12 cellular contexts compared by ENCODE assay signal in genomic region chr9:133419005-133419404, GRCh38. TPM values are rescaled to one million over a fixed set of nuclear protein-coding genes. Genes with fewer than 3 reads are reported as not detected.
DNase-seq lines count a peak whose midpoint lies in the region; ATAC-seq and TF ChIP-seq lines count a peak whose summit lies in the region.
"Had no signal": no experiment of that assay in that cellular context is flagged by ENCODE, and none has a peak within 500 bp of the region (broad histone marks: within the 10 kb centered on the region; RNA-seq: fewer than 3 reads in every experiment).

No MANE protein-coding gene starts in this region.

- H3K9me3 Mint-ChIP-seq in activated B cell treated with CpG ODN at 0.5 μM for 24 hours (peaks cover 3% of the 10 kb centered on the region), type B pancreatic cell (no peaks in the 10 kb centered on the region)

- H3K4me1 ChIP-seq in left ventricle myocardium inferior, result peaks cover 36% of the 10 kb centered on the region

- H3K27me3 Mint-ChIP-seq in activated B cell treated with CpG ODN at 0.5 μM for 24 hours (no peaks in the 10 kb centered on the region), type B pancreatic cell (no peaks in the 10 kb centered on the region)

- ATAC-seq in Right ventricle myocardium inferior (no peak), activated B cell treated with CpG ODN at 0.5 μM for 24 hours (ENCODE audit: low read depth) (no peak), GM21825 (IDR thresholded peaks at IDR 0.05; ENCODE audit: unreplicated experiment) (no peak)
- ATAC-seq: activated CD4-positive, CD25-positive, alpha-beta regulatory T cell treated with anti-CD3 and anti-CD28 coated beads, Interleukin-2, amount 50 U/mL, for 24 hours had no signal

- H3K27ac Mint-ChIP-seq in activated B cell treated with CpG ODN at 0.5 μM for 24 hours (peak overlapping the region; percentile 91), type B pancreatic cell (peak overlapping the region; percentile 89)

- no peak overlapping the region for H3K27ac ChIP-seq in left ventricle myocardium inferior (replicated peaks)

- peak overlapping the region; percentile 98 for H3K4me3 ChIP-seq in left ventricle myocardium inferior
- peak overlapping the region; percentile 78 for H3K4me3 ChIP-seq in iPS-11a (ENCODE audit: low read depth, low read length)

- H3K36me3 Mint-ChIP-seq in activated B cell treated with CpG ODN at 0.5 μM for 24 hours (ENCODE audit: low read depth) (peaks cover 19% of the 10 kb centered on the region), type B pancreatic cell (peaks cover 4% of the 10 kb centered on the region)

- CTCF ChIA-PET in activated B cell treated with CpG ODN at 0.5 μM for 24 hours (lab: Charles Lee), result no interaction called here

- TF ChIP-seq CTCF in left ventricle myocardium inferior (IDR thresholded peaks at IDR 0.05; ENCODE audit: borderline replicate concordance) (no peak), activated B cell treated with CpG ODN at 0.5 μM for 24 hours (IDR thresholded peaks at IDR 0.05) (no peak), type B pancreatic cell (conservative IDR thresholded peaks at IDR 0.05) (no peak)

- H3K27me3 ChIP-seq in left ventricle myocardium inferior (ENCODE audit: low read depth), result no peaks in the 10 kb centered on the region

- H3K4me1 Mint-ChIP-seq in activated B cell treated with CpG ODN at 0.5 μM for 24 hours (peaks cover 70% of the 10 kb centered on the region), type B pancreatic cell (ENCODE audit: unreplicated experiment) (peaks cover 26% of the 10 kb centered on the region)

- POLR2A ChIA-PET in activated B cell treated with CpG ODN at 0.5 μM for 24 hours (lab: Charles Lee), result interaction anchor here (0.6 to 2.1 kb wide), 7 partner anchors 22 to 71 kb away, joined by 3 to 12 read pairs (median 4); partner anchors contain the start of genes CACFD1, MED22, RPL7A and SLC2A6

- peaks cover 15% of the 10 kb centered on the region for H3K36me3 ChIP-seq in left ventricle myocardium inferior

- DNase-seq in left ventricle myocardium inferior (no peak), Right ventricle myocardium inferior (ENCODE audit: missing footprints) (no peak), activated B cell treated with CpG ODN at 0.5 μM for 24 hours (no peak), type B pancreatic cell (ENCODE audit: extremely low spot score, unreplicated experiment) (no peak), glomerular visceral epithelial cell (ENCODE audit: extremely low spot score) (no peak), dermis blood vessel endothelial cell (no peak)
- DNase-seq: cortex of kidney, NCI-H345 had no signal

- intact Hi-C loops in left ventricle myocardium inferior (cut with micrococcal nuclease) (no loop called here), Right ventricle myocardium inferior (cut with DNase I) (loop anchor here (5.0 to 10.0 kb wide), 3 partner anchors 42 to 306 kb away; partner anchors contain the start of genes SLC2A6, STKLD1 and SURF4), activated B cell treated with CpG ODN at 0.5 μM for 24 hours (cut with micrococcal nuclease) (no loop called here)

- no peaks in the 10 kb centered on the region for H3K9me3 ChIP-seq in left ventricle myocardium inferior (replicated peaks)

- H3K4me3 Mint-ChIP-seq in activated B cell treated with CpG ODN at 0.5 μM for 24 hours, result peak overlapping the region; percentile 90
- peak overlapping the region; percentile 93 for H3K4me3 Mint-ChIP-seq in type B pancreatic cell

RNA-seq across cellular contexts. Expression of gene REXO4, which starts 1.2 kb away (rescaled TPM):
- total RNA-seq in left ventricle myocardium inferior (16.5 TPM), Right ventricle myocardium inferior (18.7 TPM), activated B cell treated with CpG ODN at 0.5 μM for 24 hours (31.6 and 33.3 TPM in 2 replicates), type B pancreatic cell (ENCODE audit: low replicate concordance) (26.5 and 28.9 TPM in 2 replicates), dermis blood vessel endothelial cell (16.2 and 26.9 TPM in 2 replicates)

RNA-seq across cellular contexts. Expression of gene ADAMTS13, which starts 3.2 kb away (rescaled TPM):
- total RNA-seq in left ventricle myocardium inferior, result 3.1 TPM
- total RNA-seq in Right ventricle myocardium inferior, result 3.6 TPM
- total RNA-seq in activated B cell treated with CpG ODN at 0.5 μM for 24 hours, result 1.9 TPM in 2 replicates
- 4.4 and 12.9 TPM in 2 replicates for total RNA-seq in type B pancreatic cell (ENCODE audit: low replicate concordance)
- 0.84 and 1.0 TPM in 2 replicates for total RNA-seq in dermis blood vessel endothelial cell

RNA-seq across cellular contexts. Expression of gene CACFD1, which starts 40.8 kb away (rescaled TPM):
- total RNA-seq in left ventricle myocardium inferior (11.5 TPM), Right ventricle myocardium inferior (13.9 TPM), activated B cell treated with CpG ODN at 0.5 μM for 24 hours (13.8 and 15.0 TPM in 2 replicates), type B pancreatic cell (ENCODE audit: low replicate concordance) (45.6 and 51.9 TPM in 2 replicates), dermis blood vessel endothelial cell (12.8 and 21.4 TPM in 2 replicates)

RNA-seq across cellular contexts. Expression of gene STKLD1, which starts 42.8 kb away (rescaled TPM):
- total RNA-seq in left ventricle myocardium inferior (not detected), Right ventricle myocardium inferior (0.27 TPM), activated B cell treated with CpG ODN at 0.5 μM for 24 hours (0.37 and 0.44 TPM in 2 replicates), type B pancreatic cell (ENCODE audit: low replicate concordance) (1.00 and 3.9 TPM in 2 replicates), dermis blood vessel endothelial cell (0.47 and 1.2 TPM in 2 replicates)
- total RNA-seq: mesenteric fat pad had no signal

RNA-seq across cellular contexts. Expression of gene SURF4, which starts 43.1 kb away (rescaled TPM):
- 61.9 TPM for total RNA-seq in left ventricle myocardium inferior
- 68.4 TPM for total RNA-seq in Right ventricle myocardium inferior
- total RNA-seq in activated B cell treated with CpG ODN at 0.5 μM for 24 hours, result 57.0 and 58.2 TPM in 2 replicates
- total RNA-seq in type B pancreatic cell (ENCODE audit: low replicate concordance), result 173 and 224 TPM in 2 replicates
- total RNA-seq in dermis blood vessel endothelial cell, result 370 and 397 TPM in 2 replicates
